In the genomic region with DNA sequence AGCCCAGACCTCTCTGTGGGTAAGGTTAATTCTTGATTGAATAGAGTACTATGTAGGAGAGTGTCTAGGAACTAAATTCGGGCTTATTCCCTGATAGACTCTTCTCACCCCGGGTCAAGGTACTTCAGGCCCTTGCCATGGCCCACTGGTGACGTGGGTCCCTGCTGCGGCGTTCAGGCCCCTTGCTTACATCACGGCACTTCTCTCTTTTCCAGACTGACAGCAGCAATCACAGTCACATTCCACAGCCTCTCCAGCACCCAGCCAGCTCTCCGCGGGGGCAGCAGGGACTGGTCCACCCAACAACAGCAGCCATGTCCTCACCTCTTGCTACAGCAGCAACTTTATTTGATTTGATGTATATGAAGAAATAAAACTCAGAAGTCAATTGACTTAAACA, we compare ENCODE assay signal across 16 cellular contexts.
DNase-seq lines count a peak whose midpoint lies in the region; ATAC-seq, FAIRE-seq and TF ChIP-seq lines count a peak whose summit lies in the region.
"Had no signal": no experiment of that assay in that cellular context is flagged by ENCODE, and none has a peak within 500 bp of the region (broad histone marks: within the 10 kb centered on the region; RNA-seq: fewer than 3 reads in every experiment).

No MANE protein-coding gene starts in this region.

- intact Hi-C loops in heart left ventricle (cut with DNase I) (loop anchor here in 3 of 10 donors (5.0 to 10.0 kb wide), 3 partner anchors 75 to 147 kb away; no protein-coding TSS in a partner anchor), spleen (cut with DNase I; ENCODE audit: low total_unique reads) (no loop called here), prostate gland (cut with DNase I) (no loop called here)

- POLR2A ChIA-PET in WTC11 (lab: Charles Lee): no interaction called here

- TF ChIP-seq CTCF in WTC11 (IDR thresholded peaks at IDR 0.05): no peak
- TF ChIP-seq CTCF in heart left ventricle (IDR thresholded peaks at IDR 0.05): no peak
- no peak for TF ChIP-seq CTCF in right atrium auricular region (IDR thresholded peaks at IDR 0.05)
- TF ChIP-seq CTCF in spleen (IDR thresholded peaks at IDR 0.05 in 8 of 11, conservative IDR thresholded peaks at IDR 0.05 in 3 of 11): no peak
- no peak for TF ChIP-seq CTCF in prostate gland (IDR thresholded peaks at IDR 0.05)

- H3K27me3 ChIP-seq in heart left ventricle (no peaks in the 10 kb centered on the region), right atrium auricular region (no peaks in the 10 kb centered on the region), spleen (replicated peaks in 1 of 7) (peaks cover 0 to 7% (median 0%) of the 10 kb centered on the region in 7 donors), prostate gland (replicated peaks; ENCODE audit: insufficient read depth) (no peaks in the 10 kb centered on the region)

- FAIRE-seq in RCC 7860 (lab: Jason Lieb, UNC): no peak
- FAIRE-seq: A204.1, GM12892, H1 had no signal

- WGBS in heart left ventricle, 4 donors: 35 to 41% (median 39%) methylated on average over 8 of the region's 8 CpGs
- 85 to 93% (median 88%) methylated on average over 8 of the region's 8 CpGs for WGBS in spleen, 5 donors
- WGBS in prostate gland: 87% methylated on average over 7 of the region's 8 CpGs

- H3K9me3 ChIP-seq in heart left ventricle: no peaks in the 10 kb centered on the region
- H3K9me3 ChIP-seq in right atrium auricular region: no peaks in the 10 kb centered on the region
- no peaks in the 10 kb centered on the region for H3K9me3 ChIP-seq in spleen
- H3K9me3 ChIP-seq in prostate gland: no peaks in the 10 kb centered on the region
- H3K9me3 ChIP-seq: Caco-2, HAP-1 had no signal

- H3K36me3 Mint-ChIP-seq in WTC11: no peaks in the 10 kb centered on the region
- H3K36me3 Mint-ChIP-seq: CD14-positive monocyte; CD8-positive, alpha-beta T cell had no signal

- H3K4me3 ChIP-seq in heart left ventricle (no peak overlapping the region), right atrium auricular region (no peak overlapping the region), spleen (no peak overlapping the region), prostate gland (no peak overlapping the region)
- H3K4me3 ChIP-seq: HAP-1 had no signal

- TF ChIP-seq POLR2A in heart left ventricle (IDR thresholded peaks at IDR 0.05) (no peak), spleen (IDR thresholded peaks at IDR 0.05) (no peak), prostate gland (IDR thresholded peaks at IDR 0.05) (no peak)

- peak overlapping the region in 10 of 12 donors; percentile 34 to 88 (median 64) for H3K27ac ChIP-seq in heart left ventricle
- H3K27ac ChIP-seq in right atrium auricular region: peak overlapping the region; percentile 70 to 72
- no peak overlapping the region for H3K27ac ChIP-seq in spleen
- no peak overlapping the region for H3K27ac ChIP-seq in prostate gland

- CTCF ChIA-PET in WTC11 (lab: Charles Lee): no interaction called here

- H3K27me3 Mint-ChIP-seq in WTC11 (ENCODE audit: low read depth): no peaks in the 10 kb centered on the region; the same call in 1 of the 2 replicates

- no peak for DNase-seq in WTC11 (ENCODE audit: low spot score)
- DNase-seq in heart left ventricle: peak; percentile 59 to 82 (median 74)
- DNase-seq in right atrium auricular region (ENCODE audit: low spot score): no peak
- DNase-seq in spleen: peak; percentile 35
- DNase-seq in NCI-H146 (lab: John Stamatoyannopoulos, UW): no peak
- DNase-seq in RCC 7860 (ENCODE audit: low spot score): no peak
- no peak for DNase-seq in prostate gland (ENCODE audit: low spot score)
- DNase-seq: Caco-2; CD8-positive, alpha-beta T cell; DND-41; GDM1 had no signal

- peak overlapping the region; percentile 32 for H3K27ac Mint-ChIP-seq in WTC11
- H3K27ac Mint-ChIP-seq: CD14-positive monocyte; CD8-positive, alpha-beta T cell had no signal

- no peak overlapping the region for H3K4me3 Mint-ChIP-seq in WTC11
- H3K4me3 Mint-ChIP-seq: CD14-positive monocyte; CD8-positive, alpha-beta T cell had no signal

- H3K4me1 Mint-ChIP-seq in WTC11: peaks cover 13% of the 10 kb centered on the region
- H3K4me1 Mint-ChIP-seq: CD14-positive monocyte had no signal

- H3K36me3 ChIP-seq in heart left ventricle (no peaks in the 10 kb centered on the region), right atrium auricular region (no peaks in the 10 kb centered on the region), spleen (no peaks in the 10 kb centered on the region), prostate gland (no peaks in the 10 kb centered on the region)
- H3K36me3 ChIP-seq: HAP-1 had no signal

- no peaks in the 10 kb centered on the region for H3K9me3 Mint-ChIP-seq in WTC11
- H3K9me3 Mint-ChIP-seq: CD8-positive, alpha-beta T cell had no signal

- peaks cover 0 to 29% (median 6%) of the 10 kb centered on the region in 12 donors for H3K4me1 ChIP-seq in heart left ventricle
- H3K4me1 ChIP-seq in right atrium auricular region: peaks cover 0 to 9% of the 10 kb centered on the region in 2 donors
- no peaks in the 10 kb centered on the region for H3K4me1 ChIP-seq in spleen
- no peaks in the 10 kb centered on the region for H3K4me1 ChIP-seq in prostate gland (replicated peaks)
- H3K4me1 ChIP-seq: Caco-2, HAP-1 had no signal

- ATAC-seq in WTC11 (no peak), heart left ventricle (peak; percentile 80 to 88 (median 86))
- ATAC-seq: CD8-positive, alpha-beta T cell had no signal

TF ChIP-seq in WTC11, 78 proteins besides CTCF, POLR2A, EP300 and RAD21:
- no peak for TF ChIP-seq SP1 (CRISPR knock-in tag; conservative IDR thresholded peaks at IDR 0.05)
- no peak for TF ChIP-seq HMGA2 (CRISPR knock-in tag; IDR thresholded peaks at IDR 0.05)
- no peak for TF ChIP-seq KAT7 (CRISPR knock-in tag; IDR thresholded peaks at IDR 0.05; ENCODE audit: borderline replicate concordance)
- TF ChIP-seq, protein P1, sequence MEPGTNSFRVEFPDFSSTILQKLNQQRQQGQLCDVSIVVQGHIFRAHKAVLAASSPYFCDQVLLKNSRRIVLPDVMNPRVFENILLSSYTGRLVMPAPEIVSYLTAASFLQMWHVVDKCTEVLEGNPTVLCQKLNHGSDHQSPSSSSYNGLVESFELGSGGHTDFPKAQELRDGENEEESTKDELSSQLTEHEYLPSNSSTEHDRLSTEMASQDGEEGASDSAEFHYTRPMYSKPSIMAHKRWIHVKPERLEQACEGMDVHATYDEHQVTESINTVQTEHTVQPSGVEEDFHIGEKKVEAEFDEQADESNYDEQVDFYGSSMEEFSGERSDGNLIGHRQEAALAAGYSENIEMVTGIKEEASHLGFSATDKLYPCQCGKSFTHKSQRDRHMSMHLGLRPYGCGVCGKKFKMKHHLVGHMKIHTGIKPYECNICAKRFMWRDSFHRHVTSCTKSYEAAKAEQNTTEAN (CRISPR knock-in tag; IDR thresholded peaks at IDR 0.05): no peak
- TF ChIP-seq TCF7 (CRISPR knock-in tag; IDR thresholded peaks at IDR 0.05; ENCODE audit: low read depth): no peak
- TF ChIP-seq, protein P2, sequence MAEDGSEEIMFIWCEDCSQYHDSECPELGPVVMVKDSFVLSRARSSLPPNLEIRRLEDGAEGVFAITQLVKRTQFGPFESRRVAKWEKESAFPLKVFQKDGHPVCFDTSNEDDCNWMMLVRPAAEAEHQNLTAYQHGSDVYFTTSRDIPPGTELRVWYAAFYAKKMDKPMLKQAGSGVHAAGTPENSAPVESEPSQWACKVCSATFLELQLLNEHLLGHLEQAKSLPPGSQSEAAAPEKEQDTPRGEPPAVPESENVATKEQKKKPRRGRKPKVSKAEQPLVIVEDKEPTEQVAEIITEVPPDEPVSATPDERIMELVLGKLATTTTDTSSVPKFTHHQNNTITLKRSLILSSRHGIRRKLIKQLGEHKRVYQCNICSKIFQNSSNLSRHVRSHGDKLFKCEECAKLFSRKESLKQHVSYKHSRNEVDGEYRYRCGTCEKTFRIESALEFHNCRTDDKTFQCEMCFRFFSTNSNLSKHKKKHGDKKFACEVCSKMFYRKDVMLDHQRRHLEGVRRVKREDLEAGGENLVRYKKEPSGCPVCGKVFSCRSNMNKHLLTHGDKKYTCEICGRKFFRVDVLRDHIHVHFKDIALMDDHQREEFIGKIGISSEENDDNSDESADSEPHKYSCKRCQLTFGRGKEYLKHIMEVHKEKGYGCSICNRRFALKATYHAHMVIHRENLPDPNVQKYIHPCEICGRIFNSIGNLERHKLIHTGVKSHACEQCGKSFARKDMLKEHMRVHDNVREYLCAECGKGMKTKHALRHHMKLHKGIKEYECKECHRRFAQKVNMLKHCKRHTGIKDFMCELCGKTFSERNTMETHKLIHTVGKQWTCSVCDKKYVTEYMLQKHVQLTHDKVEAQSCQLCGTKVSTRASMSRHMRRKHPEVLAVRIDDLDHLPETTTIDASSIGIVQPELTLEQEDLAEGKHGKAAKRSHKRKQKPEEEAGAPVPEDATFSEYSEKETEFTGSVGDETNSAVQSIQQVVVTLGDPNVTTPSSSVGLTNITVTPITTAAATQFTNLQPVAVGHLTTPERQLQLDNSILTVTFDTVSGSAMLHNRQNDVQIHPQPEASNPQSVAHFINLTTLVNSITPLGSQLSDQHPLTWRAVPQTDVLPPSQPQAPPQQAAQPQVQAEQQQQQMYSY (CRISPR knock-in tag; IDR thresholded peaks at IDR 0.05): no peak
- TF ChIP-seq, protein P3, sequence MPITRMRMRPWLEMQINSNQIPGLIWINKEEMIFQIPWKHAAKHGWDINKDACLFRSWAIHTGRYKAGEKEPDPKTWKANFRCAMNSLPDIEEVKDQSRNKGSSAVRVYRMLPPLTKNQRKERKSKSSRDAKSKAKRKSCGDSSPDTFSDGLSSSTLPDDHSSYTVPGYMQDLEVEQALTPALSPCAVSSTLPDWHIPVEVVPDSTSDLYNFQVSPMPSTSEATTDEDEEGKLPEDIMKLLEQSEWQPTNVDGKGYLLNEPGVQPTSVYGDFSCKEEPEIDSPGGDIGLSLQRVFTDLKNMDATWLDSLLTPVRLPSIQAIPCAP (CRISPR knock-in tag; IDR thresholded peaks at IDR 0.05): no peak
- TF ChIP-seq NFATC4 (CRISPR knock-in tag; IDR thresholded peaks at IDR 0.05): no peak
- no peak for TF ChIP-seq ZNF263 (CRISPR knock-in tag; IDR thresholded peaks at IDR 0.05; ENCODE audit: low read depth)
- no peak for TF ChIP-seq JAZF1 (CRISPR knock-in tag; IDR thresholded peaks at IDR 0.05)
- TF ChIP-seq CBFB (CRISPR knock-in tag; IDR thresholded peaks at IDR 0.05; ENCODE audit: low read depth): no peak
- TF ChIP-seq TEAD4 (CRISPR knock-in tag; IDR thresholded peaks at IDR 0.05): no peak
- no peak for TF ChIP-seq ZNF396 (CRISPR knock-in tag; IDR thresholded peaks at IDR 0.05; ENCODE audit: borderline replicate concordance)
- no peak for TF ChIP-seq PRRX2 (CRISPR knock-in tag; IDR thresholded peaks at IDR 0.05)

Comparison
In these comparisons a context has a peak if more than half of its experiments do, and no peak if none do; other contexts are left out.
1. DNase-seq: peak in heart left ventricle (5 of 5) and spleen (single experiment); none in WTC11 (single experiment), right atrium auricular region (single experiment), NCI-H146 (single experiment), RCC 7860 (single experiment) and prostate gland (single experiment).
2. H3K27ac ChIP-seq: peak in heart left ventricle (10 of 12) and right atrium auricular region (2 of 2); none in spleen (0 of 8) and prostate gland (0 of 2).